Comparison of ENCODE assay signal across 9 cellular contexts in the genomic region with DNA sequence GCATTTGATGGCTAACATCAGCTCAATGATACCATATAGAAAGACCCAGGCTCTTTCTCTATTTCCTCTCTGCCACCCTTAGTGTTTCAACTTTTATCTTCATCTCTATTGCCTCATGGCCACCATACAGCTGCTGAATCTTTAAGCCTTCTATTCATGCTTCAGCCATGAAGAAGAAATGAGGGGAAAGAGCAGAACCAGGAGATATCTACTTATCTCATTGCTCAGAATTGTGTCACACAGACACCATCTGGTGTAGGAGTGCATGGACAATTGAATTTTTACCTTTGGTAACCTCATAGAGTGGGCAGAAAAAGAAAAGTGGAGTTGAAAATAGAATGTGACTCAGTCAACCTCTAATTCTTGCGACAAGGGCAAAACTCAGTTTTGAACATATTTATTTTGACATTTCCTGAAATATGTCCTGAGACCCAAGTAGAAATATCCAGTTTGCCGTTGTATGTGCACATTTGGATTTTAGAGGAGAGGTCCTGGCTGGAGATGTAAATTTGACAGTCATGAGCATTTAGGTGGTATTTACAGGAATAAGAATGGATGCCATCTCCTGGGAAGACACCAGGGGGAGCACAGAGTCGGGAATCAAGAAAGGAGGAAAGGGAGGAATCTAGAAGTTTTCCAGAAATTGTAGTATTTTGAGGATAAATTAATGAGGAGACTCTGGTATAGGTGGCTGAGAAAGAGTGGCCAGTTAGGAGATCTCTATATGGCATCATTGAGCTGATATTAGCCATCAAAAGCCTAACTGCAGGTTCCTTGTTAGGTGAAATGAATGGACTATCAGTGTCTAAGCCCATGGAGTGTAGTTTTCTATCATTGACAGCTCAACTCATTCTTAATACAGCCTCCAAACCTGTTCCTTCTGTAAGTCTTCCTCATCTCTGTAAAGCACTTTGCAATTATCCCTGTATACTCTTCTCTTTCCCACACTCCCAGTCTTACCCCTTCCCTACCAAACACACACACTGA. TPM values are rescaled to one million over a fixed set of nuclear protein-coding genes. Genes with fewer than 3 reads are reported as not detected.
DNase-seq lines count a peak whose midpoint lies in the region; ATAC-seq and TF ChIP-seq lines count a peak whose summit lies in the region.
"Had no signal": no experiment of that assay in that cellular context is flagged by ENCODE, and none has a peak within 500 bp of the region (broad histone marks: within the 10 kb centered on the region; RNA-seq: fewer than 3 reads in every experiment).

No MANE protein-coding gene starts in this region.

- intact Hi-C loops in posterior cingulate gyrus (cut with DNase I): loop anchor here (2.0 kb wide), 1 partner anchor 353 kb away; no protein-coding TSS in a partner anchor

- TF ChIP-seq CTCF in foreskin keratinocyte (conservative IDR thresholded peaks at IDR 0.05): peak; percentile 74

- H3K27me3 ChIP-seq in foreskin keratinocyte: peaks cover 47% of the 10 kb centered on the region
- H3K27me3 ChIP-seq: BLaER1 had no signal

- no peak overlapping the region for H3K27ac ChIP-seq in foreskin keratinocyte
- H3K27ac ChIP-seq: BLaER1 had no signal

- ATAC-seq in foreskin keratinocyte (peak; percentile 67), GM19455 (IDR thresholded peaks at IDR 0.05; ENCODE audit: unreplicated experiment) (no peak), HG03432 (IDR thresholded peaks at IDR 0.05; ENCODE audit: unreplicated experiment) (no peak), GM18511 (IDR thresholded peaks at IDR 0.05; ENCODE audit: unreplicated experiment) (no peak)

- DNase-seq in NCI-H1105 treated with DMSO at 0.1 percent for 48 hours (lab: John Stamatoyannopoulos, UW) (peak; percentile 20), NCI-H1105 (lab: John Stamatoyannopoulos, UW) (no peak), RPMI7951 (ENCODE audit: low read depth) (peak; percentile 11), foreskin keratinocyte (peak in 1 of 2 donors; percentile 11), posterior cingulate gyrus (peak in 6 of 10 donors; percentile 20 to 73 (median 38))

- H3K4me1 ChIP-seq in foreskin keratinocyte: no peaks in the 10 kb centered on the region

RNA-seq across cellular contexts. Expression of a gene that starts 7.0 kb away (rescaled TPM):
- not detected in 2 replicates for total RNA-seq in RPMI7951 (2014; rRNA removed; shearing (Covaris generic))
- not detected in 2 replicates for total RNA-seq in foreskin keratinocyte
- not detected in 2 replicates for polyA plus RNA-seq in foreskin keratinocyte

RNA-seq across cellular contexts. Expression of a gene that starts 38.4 kb away (rescaled TPM):
- total RNA-seq in RPMI7951 (2014; rRNA removed; shearing (Covaris generic)): 120 and 137 TPM in 2 replicates
- 179 and 369 TPM in 2 replicates for total RNA-seq in foreskin keratinocyte
- polyA plus RNA-seq in foreskin keratinocyte: 43.6 and 113 TPM in 2 replicates
